ENCODE assay signal across 9 cellular contexts in genomic region chr1:29123871-29124365, GRCh38. TPM values are rescaled to one million over a fixed set of nuclear protein-coding genes. Genes with fewer than 3 reads are reported as not detected.
A peak's percentile ranks its signal among the peaks of the same experiment; 100 is the strongest.
DNase-seq lines count a peak whose midpoint lies in the region; FAIRE-seq and TF ChIP-seq lines count a peak whose summit lies in the region.
"Had no signal": no experiment of that assay in that cellular context is flagged by ENCODE, and none has a peak within 500 bp of the region (broad histone marks: within the 10 kb centered on the region; RNA-seq: fewer than 3 reads in every experiment).

TSS of gene TMEM200B (minus strand) at chr1:29123903. CDS start at chr1:29121828, 2,075 bp downstream.

- H3K27ac ChIP-seq in keratinocyte (ENCODE audit: control insufficient read depth, insufficient read depth, low read length) (no peak within 1 kb of the TSS), stomach (peak within 1 kb of the TSS; percentile 81 to 93 (median 88))
- H3K27ac ChIP-seq: C4-2B had no signal

- H3K27me3 ChIP-seq in adipocyte (replicated peaks; ENCODE audit: control insufficient read depth, insufficient read depth, low read length) (no peaks in the 10 kb centered on the region), keratinocyte (ENCODE audit: control insufficient read depth, extremely low read depth, insufficient read depth, low read length) (peaks cover 38% of the 10 kb centered on the region), stomach (peaks cover 0 to 60% (median 51%) of the 10 kb centered on the region in 3 donors)

- peak within 1 kb of the TSS; percentile 85 for H3K4me2 ChIP-seq in keratinocyte (ENCODE audit: control insufficient read depth, extremely low read depth, insufficient read depth, low read depth, low read length)

- H4K20me1 ChIP-seq in keratinocyte (ENCODE audit: control insufficient read depth, extremely low read depth, insufficient read depth, low read length), result no peaks in the 10 kb centered on the region

- no peaks in the 10 kb centered on the region for H3K9me3 Mint-ChIP-seq in T-helper 2 cell treated with Interferon-gamma antibody and Interleukin-4, amounts not matched to agents 5 μg/mL and 100 μg/mL, for 36 hours

- TF ChIP-seq CTCF in keratinocyte (optimal IDR thresholded peaks at IDR 0.05 in 1 of 3, IDR thresholded peaks at IDR 0.05 in 1 of 3, conservative IDR thresholded peaks at IDR 0.05 in 1 of 3; ENCODE audit: extremely low read depth in 1 of 3, insufficient read depth in 2 of 3, low read length in 3 of 3) (no peak), stomach (IDR thresholded peaks at IDR 0.05) (no peak), GM10248 (IDR thresholded peaks at IDR 0.05; ENCODE audit: control extremely low read depth, extremely low read depth, low read depth, missing control alignments) (no peak)

- H3K4me3 ChIP-seq in adipocyte (ENCODE audit: low read length) (peak within 1 kb of the TSS; percentile 87), keratinocyte (ENCODE audit: control insufficient read depth in 2 of 3, extremely low read depth in 1 of 3, insufficient read depth in 2 of 3, low read depth in 1 of 3, low read length in 3 of 3) (peak within 1 kb of the TSS; percentile 44 to 68 (median 63)), stomach (peak within 1 kb of the TSS; percentile 63 to 74 (median 68))

- POLR2A ChIA-PET in GM10248 (lab: Yijun Ruan, JAX), result no interaction called here

- H3K4me1 ChIP-seq in adipocyte (ENCODE audit: control insufficient read depth, insufficient read depth, low read length), result peaks cover 22% of the 10 kb centered on the region
- H3K4me1 ChIP-seq in keratinocyte (ENCODE audit: control insufficient read depth, extremely low read depth, insufficient read depth, low read length), result peaks cover 10% of the 10 kb centered on the region
- H3K4me1 ChIP-seq in stomach, result peaks cover 36 to 67% (median 47%) of the 10 kb centered on the region in 4 donors

- TF ChIP-seq POLR2A in stomach (IDR thresholded peaks at IDR 0.05), result no peak

- H3K4me1 Mint-ChIP-seq in T-helper 2 cell treated with Interferon-gamma antibody and Interleukin-4, amounts not matched to agents 5 μg/mL and 100 μg/mL, for 36 hours (ENCODE audit: low read depth), result peaks cover 4% of the 10 kb centered on the region

- dilution Hi-C loops in keratinocyte (cut with MboI; ENCODE audit: extremely low pct_ligation_motif_present, low sequenced_read_pairs), result no loop called here

- peaks cover 33% of the 10 kb centered on the region for H3K27me3 Mint-ChIP-seq in T-helper 2 cell treated with Interferon-gamma antibody and Interleukin-4, amounts not matched to agents 5 μg/mL and 100 μg/mL, for 36 hours (ENCODE audit: low read depth)

- CTCF ChIA-PET in GM10248 (lab: Yijun Ruan, JAX), result interaction anchor here (1.0 to 2.0 kb wide), 6 partner anchors 11 to 247 kb away, joined by 3 to 7 read pairs (median 4); partner anchors contain the start of gene SRSF4

- no peak for TF ChIP-seq EP300 in stomach (IDR thresholded peaks at IDR 0.05)

- H3K4me3 Mint-ChIP-seq in T-helper 2 cell treated with Interferon-gamma antibody and Interleukin-4, amounts not matched to agents 5 μg/mL and 100 μg/mL, for 36 hours, result peak within 1 kb of the TSS; percentile 70

- peak within 1 kb of the TSS; percentile 62 for H2AFZ ChIP-seq in keratinocyte (ENCODE audit: control insufficient read depth, low read length)

- H3K9ac ChIP-seq in adipocyte (ENCODE audit: low read length) (peak within 1 kb of the TSS; percentile 98), keratinocyte (ENCODE audit: control insufficient read depth, extremely low read depth, insufficient read depth, low read length) (peak within 1 kb of the TSS; percentile 54)

- intact Hi-C loops in stomach (cut with DNase I; ENCODE audit: low total_unique reads), result loop anchor here (10.0 kb wide), 1 partner anchor 61 kb away; the partner anchor contains the start of gene SRSF4

- no peak within 1 kb of the TSS for H3K27ac Mint-ChIP-seq in T-helper 2 cell treated with Interferon-gamma antibody and Interleukin-4, amounts not matched to agents 5 μg/mL and 100 μg/mL, for 36 hours

- DNase-seq in T-helper 2 cell treated with Interferon-gamma antibody and Interleukin-4, amounts not matched to agents 5 μg/mL and 100 μg/mL, for 36 hours (ENCODE audit: low spot score), result no peak
- no peak for DNase-seq in T-helper 2 cell
- DNase-seq in adipocyte (ENCODE audit: low read depth), result peak; percentile 56
- no peak for DNase-seq in keratinocyte (ENCODE audit: low read depth, low spot score)
- DNase-seq in stomach, result no peak
- DNase-seq in NCI-H1092 (lab: John Stamatoyannopoulos, UW), result no peak
- no peak for DNase-seq in MV-4-11 (lab: John Stamatoyannopoulos, UW)
- no peak for DNase-seq in GM10248 (ENCODE audit: extremely low spot score)

- no peaks in the 10 kb centered on the region for H3K9me1 ChIP-seq in keratinocyte (ENCODE audit: control insufficient read depth, extremely low read depth, insufficient read depth, low read length)

- 0 to 1% (median 1%) methylated on average over 3 to 50 of the region's 50 CpGs for WGBS in stomach, 5 donors

- no peaks in the 10 kb centered on the region for H3K79me2 ChIP-seq in keratinocyte (ENCODE audit: control insufficient read depth, insufficient read depth, low read length)

- H3K36me3 ChIP-seq in adipocyte (ENCODE audit: control insufficient read depth, insufficient read depth, low read length, severe bottlenecking), result no peaks in the 10 kb centered on the region
- H3K36me3 ChIP-seq in keratinocyte (ENCODE audit: control insufficient read depth in 2 of 2, extremely low read depth in 1 of 2, insufficient read depth in 2 of 2, low read length in 2 of 2), result peaks cover 0 to 1% of the 10 kb centered on the region in 2 experiments
- peaks cover 0 to under 1% (median 0%) of the 10 kb centered on the region in 4 donors for H3K36me3 ChIP-seq in stomach

- H3K36me3 Mint-ChIP-seq in T-helper 2 cell treated with Interferon-gamma antibody and Interleukin-4, amounts not matched to agents 5 μg/mL and 100 μg/mL, for 36 hours (ENCODE audit: low read depth), result peaks cover 9% of the 10 kb centered on the region

- FAIRE-seq in keratinocyte (lab: Jason Lieb, UNC), result no peak

- no peaks in the 10 kb centered on the region for H3K9me3 ChIP-seq in adipocyte (ENCODE audit: control insufficient read depth, low read length)
- no peaks in the 10 kb centered on the region for H3K9me3 ChIP-seq in keratinocyte (ENCODE audit: control insufficient read depth, low read depth, low read length)
- no peaks in the 10 kb centered on the region for H3K9me3 ChIP-seq in stomach

RNA-seq across cellular contexts. Expression of gene TMEM200B, which starts in this region (rescaled TPM):
- polyA plus RNA-seq in keratinocyte (0.18 to 0.82 TPM (median 0.59 TPM) in 3 replicates), stomach (1 to 10 TPM; 1.4 to 4.0 (median 2.8) TPM)
- polyA plus RNA-seq in keratinocyte (2011; ENCODE audit: low read depth), result not detected
- polyA plus RNA-seq in keratinocyte (2011; cell fraction: cytosol; rRNA removed), result 0.18 and 0.19 TPM in 2 replicates
- polyA plus RNA-seq in keratinocyte (2011; cell fraction: nucleus; rRNA removed), result 0.22 and 0.33 TPM in 2 replicates
- polyA plus RNA-seq in keratinocyte (2012; ENCODE audit: low replicate concordance), result 0.39 and 1.00 TPM in 2 replicates
- 0.10 to 0.45 TPM (median 0.23 TPM) in 3 replicates for polyA minus RNA-seq in keratinocyte
- not detected for polyA minus RNA-seq in keratinocyte (2011; cell fraction: cytosol; rRNA and poly(A)+ RNA removed)
- 0.21 TPM in 1 of 2 replicates, not detected in the other for polyA minus RNA-seq in keratinocyte (2011; cell fraction: nucleus; rRNA and poly(A)+ RNA removed)
- total RNA-seq in stomach, result 1 to 10 TPM in 1 of 5 donors, under 1 TPM in 1, not detected in 3; 0.45 to 8.3 TPM
